In the genomic region with DNA sequence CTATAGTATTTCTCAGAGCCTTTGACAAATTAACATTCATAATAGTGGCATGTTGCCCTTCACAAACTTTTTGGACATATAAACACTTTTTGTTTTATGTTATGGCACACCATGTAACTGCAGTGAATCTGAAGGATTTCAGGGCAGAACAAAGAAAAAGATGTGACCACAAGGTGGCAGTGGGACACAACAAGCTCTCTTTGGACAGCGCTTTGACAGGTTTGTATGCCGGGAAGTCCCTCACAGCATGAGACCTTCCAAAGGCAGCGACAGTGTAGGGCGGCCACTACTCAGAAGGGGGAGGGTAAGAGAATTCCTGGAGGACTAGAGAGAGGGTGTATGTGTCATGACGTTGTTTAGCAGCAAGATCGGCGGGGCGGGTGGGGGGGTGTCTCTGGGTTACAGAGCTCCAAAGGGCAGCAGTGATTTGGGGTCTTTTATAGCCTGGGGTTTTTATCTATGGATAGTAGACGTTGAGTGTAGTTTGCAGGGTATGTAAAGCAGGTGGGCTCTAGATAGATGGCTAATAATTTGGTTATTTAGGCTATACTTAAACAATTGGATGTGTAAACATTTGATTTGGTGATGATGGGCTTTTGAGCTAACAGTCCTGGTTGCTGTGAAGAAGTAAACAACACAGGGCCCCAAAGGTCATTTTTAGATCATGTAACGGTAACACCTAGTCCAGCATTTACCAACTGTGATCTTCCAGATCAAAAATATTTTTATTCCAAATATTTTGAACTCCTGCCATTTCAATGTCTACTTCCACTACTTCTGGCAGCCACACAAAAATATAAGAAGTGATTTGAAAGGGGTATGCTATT, we compare ENCODE assay signal across 7 cellular contexts. TPM values are rescaled to one million over a fixed set of nuclear protein-coding genes. Genes with fewer than 3 reads are reported as not detected.
DNase-seq lines count a peak whose midpoint lies in the region; ATAC-seq, FAIRE-seq and TF ChIP-seq lines count a peak whose summit lies in the region.

No MANE protein-coding gene starts in this region.

- no peaks in the 10 kb centered on the region for H3K4me1 ChIP-seq in adrenal gland (replicated peaks in 1 of 2)
- no peaks in the 10 kb centered on the region for H3K4me1 ChIP-seq in hepatocyte (ENCODE audit: insufficient read depth)

- peaks cover 21% of the 10 kb centered on the region for H3K36me3 Mint-ChIP-seq in T-helper 1 cell treated with Interleukin-12 subunit alpha and Interleukin-12 subunit beta and Interleukin-4 antibody, amounts not matched to agents 30 μg/mL and 1 μg/mL, for 36 hours (ENCODE audit: low read depth)

- TF ChIP-seq POLR2A in adrenal gland (IDR thresholded peaks at IDR 0.05) = no peak

- H3K4me2 ChIP-seq in hepatocyte = no peak overlapping the region

- H3K27me3 Mint-ChIP-seq in T-helper 1 cell treated with Interleukin-12 subunit alpha and Interleukin-12 subunit beta and Interleukin-4 antibody, amounts not matched to agents 30 μg/mL and 1 μg/mL, for 36 hours (ENCODE audit: low read depth) = no peaks in the 10 kb centered on the region

- DNase-seq in GM18507 (ENCODE audit: extremely low spot score, insufficient read length, low read depth) (peak; percentile 70), NCI-H1694 treated with DMSO at 0.1 percent for 48 hours (lab: John Stamatoyannopoulos, UW) (peak; percentile 78), adrenal gland (peak; percentile 59 to 81 (median 71)), hepatocyte (ENCODE audit: low spot score) (peak; percentile 79)
- peak; percentile 33 to 59 for DNase-seq in stimulated activated CD4-positive, alpha-beta T cell treated with anti-CD3 and anti-CD28 coated beads, Interleukin-15, amount 100 ng/mL, for 48 hours (ENCODE audit: low read depth in 2 of 2)

- H4K20me1 ChIP-seq in hepatocyte (ENCODE audit: insufficient read depth, poor library complexity, severe bottlenecking) = no peaks in the 10 kb centered on the region

- peaks cover 16% of the 10 kb centered on the region for H3K9me3 Mint-ChIP-seq in T-helper 1 cell treated with Interleukin-12 subunit alpha and Interleukin-12 subunit beta and Interleukin-4 antibody, amounts not matched to agents 30 μg/mL and 1 μg/mL, for 36 hours

- H3K27me3 ChIP-seq in adrenal gland (no peaks in the 10 kb centered on the region), hepatocyte (no peaks in the 10 kb centered on the region)

- no peaks in the 10 kb centered on the region for H3K36me3 ChIP-seq in adrenal gland (replicated peaks in 1 of 2)
- H3K36me3 ChIP-seq in hepatocyte (replicated peaks; ENCODE audit: insufficient read depth, low read depth) = no peaks in the 10 kb centered on the region

- peaks cover 0 to 11% (median 0%) of the 10 kb centered on the region in 3 donors for H3K9me3 ChIP-seq in adrenal gland (replicated peaks in 1 of 3)
- H3K9me3 ChIP-seq in hepatocyte (ENCODE audit: low read depth) = peaks cover 11% of the 10 kb centered on the region

- no peak overlapping the region for H2AFZ ChIP-seq in hepatocyte

- peak overlapping the region; percentile 74 for H3K27ac Mint-ChIP-seq in T-helper 1 cell treated with Interleukin-12 subunit alpha and Interleukin-12 subunit beta and Interleukin-4 antibody, amounts not matched to agents 30 μg/mL and 1 μg/mL, for 36 hours

- H3K4me3 ChIP-seq in adrenal gland = no peak overlapping the region
- no peak overlapping the region for H3K4me3 ChIP-seq in hepatocyte

- peaks cover 8% of the 10 kb centered on the region for H3K4me1 Mint-ChIP-seq in T-helper 1 cell treated with Interleukin-12 subunit alpha and Interleukin-12 subunit beta and Interleukin-4 antibody, amounts not matched to agents 30 μg/mL and 1 μg/mL, for 36 hours (ENCODE audit: low read depth)

- WGBS in adrenal gland, 4 donors = 58 to 69% (median 65%) methylated on average over 10 of the region's 10 CpGs
- WGBS in hepatocyte (ENCODE audit: low lambda C conversion rate, missing lambda C conversion rate) = 42% methylated on average over 6 of the region's 10 CpGs

- peak; percentile 79 for ATAC-seq in HG02943 (IDR thresholded peaks at IDR 0.05; ENCODE audit: low read depth, unreplicated experiment)

- no peaks in the 10 kb centered on the region for H3K79me2 ChIP-seq in hepatocyte

- H3K9me2 ChIP-seq in hepatocyte (replicated peaks; ENCODE audit: insufficient read depth) = no peaks in the 10 kb centered on the region

- H3K27ac ChIP-seq in adrenal gland = no peak overlapping the region
- H3K27ac ChIP-seq in hepatocyte = no peak overlapping the region

- FAIRE-seq in GM18507 (lab: Jason Lieb, UNC) = peak; percentile 97

- peak overlapping the region; percentile 47 for H3K4me3 Mint-ChIP-seq in T-helper 1 cell treated with Interleukin-12 subunit alpha and Interleukin-12 subunit beta and Interleukin-4 antibody, amounts not matched to agents 30 μg/mL and 1 μg/mL, for 36 hours

- TF ChIP-seq CTCF in adrenal gland (IDR thresholded peaks at IDR 0.05) = peak; percentile 26 to 87 (median 72)
- TF ChIP-seq CTCF in hepatocyte (IDR thresholded peaks at IDR 0.05; ENCODE audit: poor library complexity) = peak; percentile 67

- intact Hi-C loops in adrenal gland (cut with DNase I) = loop anchor here in 1 of 2 donors (10.0 kb wide), 2 partner anchors 92 to 282 kb away; no protein-coding TSS in a partner anchor

RNA-seq across cellular contexts. Expression of a gene that starts 22.9 kb away (rescaled TPM):
- total RNA-seq in adrenal gland (10 to 100 TPM in 2 of 8 donors, 1 to 10 TPM in 6; 2.0 to 11.1 (median 8.3) TPM), hepatocyte (4.9 and 5.4 TPM in 2 replicates)
- polyA plus RNA-seq in adrenal gland (1 to 10 TPM; 2.8 to 7.0 (median 3.6) TPM), hepatocyte (2.0 and 4.7 TPM in 2 replicates)

RNA-seq across cellular contexts. Expression of a gene that starts 46.5 kb away (rescaled TPM):
- total RNA-seq in adrenal gland = 10 to 100 TPM in 6 of 8 donors, 1 to 10 TPM in 2; 9.3 to 36.7 (median 13.9) TPM
- 10 to 100 TPM in 1 of 3 donors, 1 to 10 TPM in 2; 7.2 to 13.9 (median 8.9) TPM for polyA plus RNA-seq in adrenal gland
- total RNA-seq in hepatocyte = 11.9 and 14.0 TPM in 2 replicates
- polyA plus RNA-seq in hepatocyte = 8.3 and 9.3 TPM in 2 replicates
